ENCODE assay signal across 29 cellular contexts in the genomic region with DNA sequence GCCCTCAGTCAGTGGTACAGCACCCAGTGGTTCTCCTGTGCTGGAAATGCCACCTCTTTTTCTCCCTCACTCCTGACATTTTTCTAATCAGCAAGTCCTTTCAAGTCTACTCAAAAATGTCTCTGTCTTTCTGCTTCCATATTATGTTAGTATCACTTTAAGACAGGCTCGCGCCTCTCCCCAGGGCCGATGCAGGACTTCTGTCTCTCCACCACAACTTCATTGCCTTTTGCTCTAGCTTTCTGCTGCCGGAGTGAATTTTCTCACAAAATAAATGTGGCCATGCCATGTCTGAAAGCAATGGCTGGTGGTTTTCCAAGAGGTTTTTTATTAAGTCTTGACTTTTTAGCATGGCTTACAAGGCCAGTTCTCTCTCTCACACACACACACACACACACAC.
"Had no signal": no experiment of that assay in that cellular context is flagged by ENCODE, and none has a peak within 500 bp of the region (broad histone marks: within the 10 kb centered on the region; RNA-seq: fewer than 3 reads in every experiment).

No MANE protein-coding gene starts in this region.

- H3K4me3 Mint-ChIP-seq: immature natural killer cell; mesothelial cell of epicardium; naive B cell; natural killer cell; stimulated activated naive B cell treated with anti-CD40 and anti-IgM and Interleukin-4, amounts not matched to agents 10 μg/mL and 1 μg/mL and 100 μg/mL, for 72 hours had no signal

- H3K27ac Mint-ChIP-seq: immature natural killer cell; mesothelial cell of epicardium; naive B cell; natural killer cell; stimulated activated naive B cell treated with anti-CD40 and anti-IgM and Interleukin-4, amounts not matched to agents 10 μg/mL and 1 μg/mL and 100 μg/mL, for 72 hours had no signal

- ATAC-seq: left colon; left lung; natural killer cell; right cardiac atrium; sciatic nerve; stimulated activated naive B cell treated with anti-CD40 and anti-IgM and Interleukin-4, amounts not matched to agents 10 μg/mL and 1 μg/mL and 100 μg/mL, for 72 hours; stimulated activated naive CD8-positive, alpha-beta T cell treated with anti-CD3 and anti-CD28 coated beads, Interleukin-15, Interleukin-2, amounts not matched to agents 100 U/mL and 50 U/mL, for 24 hours; upper lobe of right lung had no signal

- H3K36me3 Mint-ChIP-seq: immature natural killer cell; mesothelial cell of epicardium; naive B cell; natural killer cell; stimulated activated naive B cell treated with anti-CD40 and anti-IgM and Interleukin-4, amounts not matched to agents 10 μg/mL and 1 μg/mL and 100 μg/mL, for 72 hours had no signal

- H3K27me3 ChIP-seq: left lung, pancreas, suprapubic skin, tibial artery, upper lobe of right lung had no signal

- H3K9me3 ChIP-seq: left lung, pancreas, prostate gland, stomach, suprapubic skin, thoracic aorta, tibial artery, upper lobe of right lung had no signal

- H3K4me1 Mint-ChIP-seq: immature natural killer cell; naive B cell; natural killer cell; stimulated activated naive B cell treated with anti-CD40 and anti-IgM and Interleukin-4, amounts not matched to agents 10 μg/mL and 1 μg/mL and 100 μg/mL, for 72 hours had no signal

- H3K27ac ChIP-seq: left lung, prostate gland, skin epidermis, stomach, suprapubic skin, thoracic aorta, tibial artery, upper lobe of right lung had no signal

- H3K4me3 ChIP-seq: left lung, lung, pancreas, prostate gland, skin epidermis, stomach, suprapubic skin, thoracic aorta, tibial artery, upper lobe of right lung had no signal

- H3K36me3 ChIP-seq: left lung, prostate gland, thoracic aorta, upper lobe of right lung had no signal

- H3K9me3 Mint-ChIP-seq: immature natural killer cell; mesothelial cell of epicardium; naive B cell; natural killer cell; stimulated activated naive B cell treated with anti-CD40 and anti-IgM and Interleukin-4, amounts not matched to agents 10 μg/mL and 1 μg/mL and 100 μg/mL, for 72 hours had no signal

- H3K4me1 ChIP-seq: left lung, prostate gland, suprapubic skin, tibial artery, upper lobe of right lung had no signal

- H3K27me3 Mint-ChIP-seq: naive B cell; stimulated activated naive B cell treated with anti-CD40 and anti-IgM and Interleukin-4, amounts not matched to agents 10 μg/mL and 1 μg/mL and 100 μg/mL, for 72 hours had no signal

- DNase-seq: hypothalamus; immature natural killer cell; kidney; left colon; left lung; mesendoderm; naive B cell; natural killer cell; pancreas; posterior cingulate gyrus; retina; right cardiac atrium; stimulated activated CD4-positive, alpha-beta T cell treated with anti-CD3 and anti-CD28 coated beads, Interleukin-12 subunit alpha, Interleukin-12 subunit beta, amount 100 ng/mL, for 4 hours; stimulated activated CD4-positive, alpha-beta T cell treated with anti-CD3 and anti-CD28 coated beads, Interleukin-15, amount 100 ng/mL, for 24 hours; stimulated activated CD4-positive, alpha-beta T cell treated with anti-CD3 and anti-CD28 coated beads, Interleukin-2, amount 100 ng/mL, for 24 hours; stimulated activated CD4-positive, alpha-beta T cell treated with anti-CD3 and anti-CD28 coated beads, Interleukin-4, amount 100 ng/mL, for 1 hour; stimulated activated naive B cell treated with anti-CD40 and anti-IgM and Interleukin-4, amounts not matched to agents 10 μg/mL and 1 μg/mL and 100 μg/mL, for 72 hours; stimulated activated naive CD8-positive, alpha-beta T cell treated with anti-CD3 and anti-CD28 coated beads, Interleukin-15, Interleukin-2, amounts not matched to agents 100 U/mL and 50 U/mL, for 24 hours; stomach; tibial artery; trophoblast cell; upper lobe of right lung had no signal
